17 cellular contexts compared by ENCODE assay signal in the genomic region with DNA sequence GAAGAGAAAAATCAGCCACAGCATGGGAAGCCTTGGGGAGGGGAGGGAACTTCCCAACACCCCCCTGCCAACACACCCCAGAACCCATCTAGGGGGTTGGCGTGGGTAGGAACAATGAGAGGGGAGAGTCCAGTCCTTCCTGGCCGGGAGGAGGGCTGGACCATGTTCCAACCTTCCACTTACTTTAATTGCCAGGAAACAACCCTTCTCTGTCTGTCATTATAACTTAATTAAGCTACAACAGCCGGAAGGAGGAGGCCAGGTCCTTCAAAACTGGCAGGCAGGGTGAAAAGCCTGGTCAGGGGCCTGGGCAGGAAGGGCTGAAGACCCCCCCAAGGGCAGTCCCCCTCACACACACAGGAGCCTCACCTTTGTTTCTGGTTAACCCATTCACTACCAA.
"Had no signal": no experiment of that assay in that cellular context is flagged by ENCODE, and none has a peak within 500 bp of the region (broad histone marks: within the 10 kb centered on the region; RNA-seq: fewer than 3 reads in every experiment).

No MANE protein-coding gene starts in this region.

- H3K27me3 ChIP-seq: breast epithelium had no signal

- H3K9me3 ChIP-seq: breast epithelium had no signal

- H3K4me1 ChIP-seq: breast epithelium had no signal

- H3K4me3 ChIP-seq: breast epithelium, lung had no signal

- H3K36me3 ChIP-seq: breast epithelium, WERI-Rb-1 had no signal

- DNase-seq: activated CD4-positive, alpha-beta memory T cell treated with anti-CD3 and anti-CD28 coated beads, Interleukin-2, amount 10 ng/mL, durations not matched to agents 7 days and 5 days; activated CD4-positive, alpha-beta T cell treated with anti-CD3 and anti-CD28 coated beads for 36 hours; activated gamma-delta T cell treated with Interleukin-2 at 50 U/mL for 16 hours; activated naive CD8-positive, alpha-beta T cell treated with anti-CD3 and anti-CD28 coated beads, Interleukin-2, amount 10 ng/mL, durations not matched to agents 7 days and 5 days; activated T-cell treated with anti-CD3 and anti-CD28 coated beads, Interleukin-2, amount 50 U/mL, for 48 hours; dorsolateral prefrontal cortex; immature natural killer cell; midbrain; naive B cell; right cardiac atrium; stimulated activated CD4-positive, alpha-beta T cell treated with anti-CD3 and anti-CD28 coated beads, Interleukin-2, amount 100 ng/mL, for 24 hours; stimulated activated naive CD4-positive, alpha-beta T cell treated with Interleukin-2 at 50 U/mL for 16 hours; trophoblast cell; WERI-Rb-1 had no signal

- H3K27ac ChIP-seq: breast epithelium, WERI-Rb-1 had no signal

- ATAC-seq: activated CD4-positive, alpha-beta T cell treated with anti-CD3 and anti-CD28 coated beads for 36 hours; esophagus mucosa; right cardiac atrium had no signal
